19 cellular contexts compared by ENCODE assay signal in the genomic region with DNA sequence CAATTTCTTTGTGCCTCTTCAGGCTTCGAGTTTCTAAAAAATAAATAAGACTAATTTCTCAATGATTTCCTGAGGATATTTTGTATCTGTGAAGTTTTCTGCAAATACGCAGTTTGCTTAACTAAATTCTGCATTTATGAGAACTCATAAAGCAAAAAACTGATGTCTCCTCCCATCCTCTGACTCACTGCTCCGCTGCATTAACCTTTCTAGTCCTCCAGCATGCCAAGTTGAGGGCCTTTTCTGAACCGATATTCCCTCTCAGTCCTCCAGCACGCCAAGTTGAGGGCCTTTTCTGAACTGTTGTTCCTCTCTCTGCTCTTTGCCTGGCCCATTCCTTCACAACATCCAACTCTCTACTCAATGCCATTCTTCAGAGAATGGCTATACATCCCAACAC. TPM values are rescaled to one million over a fixed set of nuclear protein-coding genes. Genes with fewer than 3 reads are reported as not detected.
DNase-seq lines count a peak whose midpoint lies in the region; ATAC-seq and TF ChIP-seq lines count a peak whose summit lies in the region.
"Had no signal": no experiment of that assay in that cellular context is flagged by ENCODE, and none has a peak within 500 bp of the region (broad histone marks: within the 10 kb centered on the region; RNA-seq: fewer than 3 reads in every experiment).

No MANE protein-coding gene starts in this region.

- peaks cover 0 to 49% (median 21%) of the 10 kb centered on the region in 11 experiments; a peak in 11 of 22 replicates for H4K20me1 ChIP-seq in BLaER1 treated with 17β-estradiol and CSF1 and Interleukin-3, amounts not matched to agents 10 nM and 100 nM

- 0 out of 2 replicates have a peak, but pooled peaks cover 3% of the 10 kb centered on the region for H3K36me3 Mint-ChIP-seq in HFFc6 (ENCODE audit: low read depth)
- H3K36me3 Mint-ChIP-seq in naive thymus-derived CD4-positive, alpha-beta T cell, result peaks cover 0 to 13% (median 4%) of the 10 kb centered on the region in 5 donors
- H3K36me3 Mint-ChIP-seq: stimulated activated memory B cell treated with anti-CD40 and anti-IgM and Interleukin-4, amounts not matched to agents 10 μg/mL and 1 μg/mL and 100 μg/mL, for 72 hours had no signal

- H3K9ac ChIP-seq in BLaER1 treated with 17β-estradiol and CSF1 and Interleukin-3, amounts not matched to agents 10 nM and 100 nM, result no peak overlapping the region

- no peak overlapping the region for H3K27ac ChIP-seq in BLaER1 treated with 17β-estradiol and CSF1 and Interleukin-3, amounts not matched to agents 10 nM and 100 nM
- H3K27ac ChIP-seq in naive thymus-derived CD4-positive, alpha-beta T cell (ENCODE audit: low read depth, low read length), result no peak overlapping the region
- no peak overlapping the region for H3K27ac ChIP-seq in left ventricle myocardium inferior (replicated peaks)
- H3K27ac ChIP-seq: breast epithelium, C4-2B, gastroesophageal sphincter, HL-60, WERI-Rb-1 had no signal

- peak overlapping the region; percentile 6; the same call in 1 of the 2 replicates for H3K27ac Mint-ChIP-seq in HFFc6
- H3K27ac Mint-ChIP-seq in naive thymus-derived CD4-positive, alpha-beta T cell, result peak overlapping the region in 2 of 9 donors; percentile 34 to 89
- H3K27ac Mint-ChIP-seq: stimulated activated memory B cell treated with anti-CD40 and anti-IgM and Interleukin-4, amounts not matched to agents 10 μg/mL and 1 μg/mL and 100 μg/mL, for 72 hours; type B pancreatic cell had no signal

- CTCF ChIA-PET in naive thymus-derived CD4-positive, alpha-beta T cell (lab: Charles Lee), result no interaction called here

- H3K4me1 Mint-ChIP-seq in HFFc6 (ENCODE audit: low read depth), result peaks cover 64% of the 10 kb centered on the region
- H3K4me1 Mint-ChIP-seq in naive thymus-derived CD4-positive, alpha-beta T cell, result peaks cover 29 to 69% (median 50%) of the 10 kb centered on the region in 7 donors

- intact Hi-C loops in naive thymus-derived CD4-positive, alpha-beta T cell (cut with micrococcal nuclease), result no loop called here
- intact Hi-C loops in left ventricle myocardium inferior (cut with micrococcal nuclease), result no loop called here

- POLR2A ChIA-PET in naive thymus-derived CD4-positive, alpha-beta T cell (lab: Charles Lee), result no interaction called here

- peak overlapping the region in 6 of 11 experiments; percentile 10 to 94 (median 90); a peak in 5 of 22 replicates for H3K4me2 ChIP-seq in BLaER1 treated with 17β-estradiol and CSF1 and Interleukin-3, amounts not matched to agents 10 nM and 100 nM

- peaks cover 0 to 26% (median 9%) of the 10 kb centered on the region in 11 experiments; a peak in 11 of 22 replicates for H3K36me3 ChIP-seq in BLaER1 treated with 17β-estradiol and CSF1 and Interleukin-3, amounts not matched to agents 10 nM and 100 nM
- peaks cover 4 to 9% (median 4%) of the 10 kb centered on the region in 3 experiments for H3K36me3 ChIP-seq in naive thymus-derived CD4-positive, alpha-beta T cell (ENCODE audit: control insufficient read depth in 2 of 3, insufficient read depth in 3 of 3, low read length in 3 of 3)
- peaks cover 4% of the 10 kb centered on the region for H3K36me3 ChIP-seq in left ventricle myocardium inferior
- H3K36me3 ChIP-seq: breast epithelium, gastroesophageal sphincter had no signal

- H3K4me3 Mint-ChIP-seq in HFFc6, result no peak overlapping the region
- H3K4me3 Mint-ChIP-seq in naive thymus-derived CD4-positive, alpha-beta T cell, result peak overlapping the region in 6 of 10 donors; percentile 0 to 95 (median 44)
- H3K4me3 Mint-ChIP-seq: stimulated activated memory B cell treated with anti-CD40 and anti-IgM and Interleukin-4, amounts not matched to agents 10 μg/mL and 1 μg/mL and 100 μg/mL, for 72 hours had no signal

- no peaks in the 10 kb centered on the region for H3K9me3 Mint-ChIP-seq in HFFc6
- H3K9me3 Mint-ChIP-seq in naive thymus-derived CD4-positive, alpha-beta T cell, result no peaks in the 10 kb centered on the region
- H3K9me3 Mint-ChIP-seq: stimulated activated memory B cell treated with anti-CD40 and anti-IgM and Interleukin-4, amounts not matched to agents 10 μg/mL and 1 μg/mL and 100 μg/mL, for 72 hours; type B pancreatic cell had no signal

- no peaks in the 10 kb centered on the region for H3K27me3 ChIP-seq in BLaER1 treated with 17β-estradiol and CSF1 and Interleukin-3, amounts not matched to agents 10 nM and 100 nM
- H3K27me3 ChIP-seq in naive thymus-derived CD4-positive, alpha-beta T cell (ENCODE audit: control insufficient read depth in 2 of 2, insufficient read depth in 2 of 2, low read length in 2 of 2), result no peaks in the 10 kb centered on the region
- H3K27me3 ChIP-seq in left ventricle myocardium inferior (ENCODE audit: low read depth), result no peaks in the 10 kb centered on the region
- H3K27me3 ChIP-seq: breast epithelium, gastroesophageal sphincter had no signal

- no peak for TF ChIP-seq CTCF in HFFc6 (IDR thresholded peaks at IDR 0.05)
- no peak for TF ChIP-seq CTCF in cardiac fibroblast (IDR thresholded peaks at IDR 0.05; ENCODE audit: low read depth, low read length)
- no peak for TF ChIP-seq CTCF in left ventricle myocardium inferior (IDR thresholded peaks at IDR 0.05; ENCODE audit: borderline replicate concordance)

- no peaks in the 10 kb centered on the region for H3K9me3 ChIP-seq in BLaER1 treated with 17β-estradiol and CSF1 and Interleukin-3, amounts not matched to agents 10 nM and 100 nM (replicated peaks in 1 of 11)
- no peaks in the 10 kb centered on the region for H3K9me3 ChIP-seq in naive thymus-derived CD4-positive, alpha-beta T cell (ENCODE audit: control insufficient read depth in 2 of 3, low read length in 3 of 3)
- H3K9me3 ChIP-seq in left ventricle myocardium inferior (replicated peaks), result no peaks in the 10 kb centered on the region
- H3K9me3 ChIP-seq: breast epithelium, gastroesophageal sphincter had no signal

- no peak overlapping the region for H3K4me3 ChIP-seq in BLaER1 treated with 17β-estradiol and CSF1 and Interleukin-3, amounts not matched to agents 10 nM and 100 nM
- H3K4me3 ChIP-seq in cardiac fibroblast (replicated peaks in 1 of 2; ENCODE audit: low read depth in 2 of 2, low read length in 2 of 2), result no peak overlapping the region
- H3K4me3 ChIP-seq in naive thymus-derived CD4-positive, alpha-beta T cell (ENCODE audit: low read length), result no peak overlapping the region
- H3K4me3 ChIP-seq in left ventricle myocardium inferior, result no peak overlapping the region
- H3K4me3 ChIP-seq: breast epithelium, gastroesophageal sphincter, skin epidermis had no signal

- DNase-seq in HFFc6, result no peak
- peak; percentile 21 to 28 for DNase-seq in cardiac fibroblast (ENCODE audit: low read depth in 2 of 2)
- DNase-seq in naive thymus-derived CD4-positive, alpha-beta T cell, result no peak
- DNase-seq in DMS79 treated with DMSO at 0.1 percent for 48 hours (lab: John Stamatoyannopoulos, UW), result no peak
- DNase-seq in left ventricle myocardium inferior, result no peak
- no peak for DNase-seq in activated CD4-positive, alpha-beta T cell treated with anti-CD3 and anti-CD28 coated beads, Interleukin-2, amount 50 U/mL, for 48 hours
- DNase-seq: effector CD4-positive, alpha-beta T cell; NCI-H146; SW 1271; WERI-Rb-1 had no signal

- H3K4me1 ChIP-seq in BLaER1 treated with 17β-estradiol and CSF1 and Interleukin-3, amounts not matched to agents 10 nM and 100 nM, result peaks cover 22 to 33% (median 28%) of the 10 kb centered on the region in 10 experiments
- H3K4me1 ChIP-seq in naive thymus-derived CD4-positive, alpha-beta T cell (ENCODE audit: control insufficient read depth in 2 of 2, insufficient read depth in 2 of 2, low read length in 2 of 2), result peaks cover 22 to 28% of the 10 kb centered on the region in 2 donors
- H3K4me1 ChIP-seq in left ventricle myocardium inferior, result peaks cover 54% of the 10 kb centered on the region

- no peaks in the 10 kb centered on the region; the same call in 1 of the 2 replicates for H3K27me3 Mint-ChIP-seq in HFFc6 (ENCODE audit: insufficient read depth)
- H3K27me3 Mint-ChIP-seq in naive thymus-derived CD4-positive, alpha-beta T cell, result no peaks in the 10 kb centered on the region
- H3K27me3 Mint-ChIP-seq: stimulated activated memory B cell treated with anti-CD40 and anti-IgM and Interleukin-4, amounts not matched to agents 10 μg/mL and 1 μg/mL and 100 μg/mL, for 72 hours had no signal

- no peak for ATAC-seq in naive thymus-derived CD4-positive, alpha-beta T cell
- ATAC-seq in GM18517 (IDR thresholded peaks at IDR 0.05; ENCODE audit: unreplicated experiment), result no peak
- ATAC-seq: gastroesophageal sphincter; stimulated activated memory B cell treated with anti-CD40 and anti-IgM and Interleukin-4, amounts not matched to agents 10 μg/mL and 1 μg/mL and 100 μg/mL, for 72 hours had no signal

RNA-seq across cellular contexts. Expression of a gene that starts 3.2 kb away (rescaled TPM):
- 10 to 100 TPM; 44.4 to 53.3 (median 44.7) TPM for total RNA-seq in HFFc6 (2021; fragmentation: NEBNext Ultra II Directional; extraction: Animal tissue kit (Norgen Biotek cat#: 25700))
- total RNA-seq in naive thymus-derived CD4-positive, alpha-beta T cell, result 10 to 100 TPM; 30.4 to 59.2 (median 44.4) TPM
- 10 to 100 TPM; 14.8 to 16.0 TPM for polyA plus RNA-seq in naive thymus-derived CD4-positive, alpha-beta T cell
- total RNA-seq in left ventricle myocardium inferior, result 25.2 TPM

Comparison
In these comparisons a context has a peak if more than half of its experiments do, and no peak if none do; other contexts are left out.
1. DNase-seq: peak in cardiac fibroblast (2 of 2); none in HFFc6 (single experiment), naive thymus-derived CD4-positive, alpha-beta T cell (0 of 9), DMS79 treated with DMSO at 0.1 percent for 48 hours (single experiment), left ventricle myocardium inferior (single experiment) and activated CD4-positive, alpha-beta T cell treated with anti-CD3 and anti-CD28 coated beads, Interleukin-2, amount 50 U/mL, for 48 hours (0 of 2).